8 cellular contexts compared by ENCODE assay signal in the genomic region with DNA sequence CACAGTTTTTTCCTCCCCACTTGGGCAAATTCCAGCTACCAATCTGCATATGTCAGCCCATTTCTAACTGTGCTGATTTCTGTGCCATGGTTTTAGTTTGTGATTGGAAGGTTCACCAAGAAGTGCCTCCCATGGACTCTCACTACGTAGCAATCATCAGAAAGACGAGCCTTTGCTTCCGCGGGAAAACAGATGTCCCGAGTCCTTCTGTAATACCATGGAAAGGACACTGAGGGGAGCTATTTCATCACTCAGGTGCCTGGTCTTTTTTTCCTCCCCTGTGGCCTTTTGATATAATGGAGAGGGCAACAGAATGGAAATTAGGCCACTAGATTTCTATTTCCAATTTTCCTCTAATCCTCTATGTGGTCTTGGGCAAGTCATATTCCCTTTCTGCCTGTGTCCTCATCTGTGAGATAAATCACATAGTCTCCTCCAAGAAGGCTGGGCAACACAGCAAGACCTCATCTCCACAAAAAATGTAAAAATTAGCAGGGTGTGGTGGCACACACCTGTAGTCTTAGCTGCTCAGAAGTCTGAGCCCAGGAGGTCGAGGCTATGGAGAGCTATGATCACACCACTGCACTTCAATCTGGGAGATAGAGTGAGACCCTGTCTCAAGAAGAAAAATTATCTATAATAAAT. TPM values are rescaled to one million over a fixed set of nuclear protein-coding genes. Genes with fewer than 3 reads are reported as not detected.
DNase-seq lines count a peak whose midpoint lies in the region; ATAC-seq, FAIRE-seq and TF ChIP-seq lines count a peak whose summit lies in the region.

No MANE protein-coding gene starts in this region.

- no peak for ATAC-seq in HG03442 (IDR thresholded peaks at IDR 0.05; ENCODE audit: unreplicated experiment)
- ATAC-seq in GM18873 (IDR thresholded peaks at IDR 0.05; ENCODE audit: low FRiP score, unreplicated experiment), result no peak

- no peak overlapping the region for H3K4me3 ChIP-seq in BE2C (ENCODE audit: low read depth, low read length)
- H3K4me3 ChIP-seq in WERI-Rb-1 (ENCODE audit: low read depth, low read length), result no peak overlapping the region

- no peaks in the 10 kb centered on the region for H3K9me3 ChIP-seq in BE2C
- no peaks in the 10 kb centered on the region for H3K9me3 ChIP-seq in WERI-Rb-1 (ENCODE audit: severe bottlenecking)

- FAIRE-seq in GM18507 (lab: Jason Lieb, UNC), result peak; percentile 57

- H3K27me3 Mint-ChIP-seq in progenitor cell of endocrine pancreas, result peaks cover 6% of the 10 kb centered on the region

- H3K27ac ChIP-seq in WERI-Rb-1, result no peak overlapping the region

- DNase-seq in BE2C (peak; percentile 51), GM18507 (ENCODE audit: extremely low spot score, insufficient read length, low read depth) (peak; percentile 14), NCI-H2107 treated with DMSO at 0.1 percent for 48 hours (lab: John Stamatoyannopoulos, UW; ENCODE audit: unreplicated experiment) (peak; percentile 95), WERI-Rb-1 (peak; percentile 85), germinal center (ENCODE audit: low spot score) (peak; percentile 56), progenitor cell of endocrine pancreas (ENCODE audit: low spot score, unreplicated experiment) (no peak)

- TF ChIP-seq CTCF in BE2C (IDR thresholded peaks at IDR 0.05; ENCODE audit: low read depth, low read length) (peak; percentile 96), WERI-Rb-1 (IDR thresholded peaks at IDR 0.05; ENCODE audit: low read depth, low read length) (peak; percentile 98), progenitor cell of endocrine pancreas (IDR thresholded peaks at IDR 0.05; ENCODE audit: unreplicated experiment) (peak; percentile 83)

- H3K4me3 Mint-ChIP-seq in progenitor cell of endocrine pancreas (ENCODE audit: low read depth), result no peak overlapping the region

- H3K27ac Mint-ChIP-seq in progenitor cell of endocrine pancreas, result no peak overlapping the region

- H3K4me1 ChIP-seq in BE2C, result no peaks in the 10 kb centered on the region

- H3K4me1 Mint-ChIP-seq in progenitor cell of endocrine pancreas (ENCODE audit: low read depth), result no peaks in the 10 kb centered on the region

- no peaks in the 10 kb centered on the region for H3K9me3 Mint-ChIP-seq in progenitor cell of endocrine pancreas (ENCODE audit: low read depth)

- no peaks in the 10 kb centered on the region for H3K36me3 ChIP-seq in BE2C
- H3K36me3 ChIP-seq in WERI-Rb-1, result no peaks in the 10 kb centered on the region

- no peaks in the 10 kb centered on the region for H3K36me3 Mint-ChIP-seq in progenitor cell of endocrine pancreas (ENCODE audit: insufficient read depth)

- H3K27me3 ChIP-seq in BE2C (peaks cover 16% of the 10 kb centered on the region), WERI-Rb-1 (ENCODE audit: insufficient read depth, low read depth, severe bottlenecking) (no peaks in the 10 kb centered on the region)

RNA-seq across cellular contexts. Expression of gene LEMD1, which starts 24.8 kb away (rescaled TPM):
- polyA plus RNA-seq in BE2C (2012; ENCODE audit: insufficient read depth, insufficient read length, low read depth), result not detected
- total RNA-seq in progenitor cell of endocrine pancreas, result 13.9 and 15.2 TPM in 2 replicates

RNA-seq across cellular contexts. Expression of gene KLHDC8A, which starts 40.4 kb away (rescaled TPM):
- polyA plus RNA-seq in BE2C (2012; ENCODE audit: insufficient read depth, insufficient read length, low read depth), result 3.2 TPM
- 0.18 and 0.36 TPM in 2 replicates for total RNA-seq in progenitor cell of endocrine pancreas

RNA-seq across cellular contexts. Expression of gene BLACAT1, which starts 58.8 kb away (rescaled TPM):
- polyA plus RNA-seq in BE2C (2012; ENCODE audit: insufficient read depth, insufficient read length, low read depth), result not detected
- 6.3 and 6.7 TPM in 2 replicates for total RNA-seq in progenitor cell of endocrine pancreas
